ENCODE assay signal across 18 cellular contexts in genomic region chr10:48764486-48764885, GRCh38.
"Had no signal": no experiment of that assay in that cellular context is flagged by ENCODE, and none has a peak within 500 bp of the region (broad histone marks: within the 10 kb centered on the region; RNA-seq: fewer than 3 reads in every experiment).

No MANE protein-coding gene starts in this region.

- H3K4me3 Mint-ChIP-seq: effector memory CD8-positive, alpha-beta T cell; natural killer cell treated with Interleukin-12 subunit alpha and Interleukin-12 subunit beta and Interleukin-15 and Interleukin-18, amount 100 ng/mL, for 72 hours; neural crest cell had no signal

- H3K27ac Mint-ChIP-seq: effector memory CD8-positive, alpha-beta T cell; natural killer cell treated with Interleukin-12 subunit alpha and Interleukin-12 subunit beta and Interleukin-15 and Interleukin-18, amount 100 ng/mL, for 72 hours had no signal

- H3K9me3 Mint-ChIP-seq: effector memory CD8-positive, alpha-beta T cell; neural crest cell had no signal

- ATAC-seq: effector memory CD8-positive, alpha-beta T cell; left ventricle myocardium superior; lower lobe of right lung; natural killer cell treated with Interleukin-12 subunit alpha and Interleukin-12 subunit beta and Interleukin-15 and Interleukin-18, amount 100 ng/mL, for 72 hours; sciatic nerve; stimulated activated naive CD8-positive, alpha-beta T cell treated with anti-CD3 and anti-CD28 coated beads, Interleukin-15, Interleukin-2, amounts not matched to agents 100 U/mL and 50 U/mL, for 24 hours had no signal

- DNase-seq: cortex of kidney; effector memory CD8-positive, alpha-beta T cell; erythroblast; head of caudate nucleus; left ventricle myocardium superior; lower lobe of right lung; stimulated activated CD4-positive, alpha-beta T cell treated with anti-CD3 and anti-CD28 coated beads, Interleukin-12 subunit alpha, Interleukin-12 subunit beta, amount 100 ng/mL, for 4 hours; stimulated activated CD4-positive, alpha-beta T cell treated with anti-CD3 and anti-CD28 coated beads, Interleukin-1b, Interleukin-23, amount 100 ng/mL, for 48 hours; stimulated activated CD4-positive, alpha-beta T cell treated with anti-CD3 and anti-CD28 coated beads, Interleukin-4, amount 100 ng/mL, for 1 hour; stimulated activated CD8-positive, alpha-beta memory T cell treated with anti-CD3 and anti-CD28 coated beads, Interleukin-4, amount 100 ng/mL, for 48 hours; stimulated activated naive CD8-positive, alpha-beta T cell treated with anti-CD3 and anti-CD28 coated beads, Interleukin-15, Interleukin-2, amounts not matched to agents 100 U/mL and 50 U/mL, for 24 hours; substantia nigra; testis; tibial artery; upper lobe of left lung had no signal

- H3K4me1 Mint-ChIP-seq: neural crest cell had no signal

- H3K36me3 Mint-ChIP-seq: natural killer cell treated with Interleukin-12 subunit alpha and Interleukin-12 subunit beta and Interleukin-15 and Interleukin-18, amount 100 ng/mL, for 72 hours had no signal
